ENCODE assay signal across 14 cellular contexts in the genomic region with DNA sequence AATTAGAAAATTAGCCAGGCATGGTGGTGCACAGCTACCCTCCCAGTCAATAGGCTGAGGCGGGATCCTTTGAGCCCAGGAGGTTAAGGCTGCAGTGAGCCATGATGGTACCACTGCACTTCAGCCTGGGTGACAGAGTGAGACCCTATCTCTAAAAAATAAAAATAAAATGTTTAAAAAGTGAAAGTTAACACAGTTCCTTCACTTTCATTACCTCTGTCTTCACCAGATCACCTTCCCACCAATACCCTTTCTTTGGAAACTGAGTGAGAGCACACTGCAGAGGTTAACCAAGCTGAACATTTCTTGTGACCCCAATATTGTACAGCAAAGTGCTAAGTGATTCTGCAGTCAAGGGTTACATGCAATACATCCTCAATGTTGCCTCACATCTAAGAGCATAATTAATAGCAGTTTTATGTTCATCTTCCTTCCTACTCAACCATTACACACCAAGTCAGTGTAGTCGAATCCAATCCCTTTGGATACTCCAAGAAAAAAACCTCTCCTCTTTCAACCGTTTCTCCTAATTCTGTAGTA. TPM values are rescaled to one million over a fixed set of nuclear protein-coding genes. Genes with fewer than 3 reads are reported as not detected.
DNase-seq lines count a peak whose midpoint lies in the region; ATAC-seq and TF ChIP-seq lines count a peak whose summit lies in the region.
"Had no signal": no experiment of that assay in that cellular context is flagged by ENCODE, and none has a peak within 500 bp of the region (broad histone marks: within the 10 kb centered on the region; RNA-seq: fewer than 3 reads in every experiment).

No MANE protein-coding gene starts in this region.

- H3K27me3 Mint-ChIP-seq in activated T-cell treated with anti-CD3 and anti-CD28 coated beads, Interleukin-2, amount 50 U/mL, for 4 hours (ENCODE audit: low read depth): peaks cover 28% of the 10 kb centered on the region
- H3K27me3 Mint-ChIP-seq in activated naive CD8-positive, alpha-beta T cell treated with anti-CD3 and anti-CD28 coated beads for 36 hours: peaks cover 35% of the 10 kb centered on the region
- peaks cover 12% of the 10 kb centered on the region for H3K27me3 Mint-ChIP-seq in memory B cell

- WGBS in suprapubic skin: 46% methylated on average over 3 of the region's 3 CpGs

- no peak for TF ChIP-seq POLR2A in suprapubic skin (IDR thresholded peaks at IDR 0.05)

- no peaks in the 10 kb centered on the region for H3K36me3 ChIP-seq in suprapubic skin
- H3K36me3 ChIP-seq: gastroesophageal sphincter had no signal

- TF ChIP-seq CTCF in suprapubic skin (IDR thresholded peaks at IDR 0.05): no peak

- peaks cover 22% of the 10 kb centered on the region for H3K4me1 ChIP-seq in suprapubic skin

- peak overlapping the region; percentile 84 for H3K27ac ChIP-seq in suprapubic skin

- H3K4me3 Mint-ChIP-seq in activated T-cell treated with anti-CD3 and anti-CD28 coated beads, Interleukin-2, amount 50 U/mL, for 4 hours: peak overlapping the region; percentile 42
- peak overlapping the region; percentile 57 for H3K4me3 Mint-ChIP-seq in activated naive CD8-positive, alpha-beta T cell treated with anti-CD3 and anti-CD28 coated beads for 36 hours
- peak overlapping the region; percentile 72 for H3K4me3 Mint-ChIP-seq in memory B cell

- no peaks in the 10 kb centered on the region for H3K9me3 ChIP-seq in suprapubic skin
- H3K9me3 ChIP-seq: gastroesophageal sphincter had no signal

- peaks cover 9% of the 10 kb centered on the region for H3K4me1 Mint-ChIP-seq in activated T-cell treated with anti-CD3 and anti-CD28 coated beads, Interleukin-2, amount 50 U/mL, for 4 hours (ENCODE audit: low read depth)
- H3K4me1 Mint-ChIP-seq in activated naive CD8-positive, alpha-beta T cell treated with anti-CD3 and anti-CD28 coated beads for 36 hours: peaks cover 10% of the 10 kb centered on the region
- peaks cover 14% of the 10 kb centered on the region for H3K4me1 Mint-ChIP-seq in memory B cell

- DNase-seq in activated T-cell treated with anti-CD3 and anti-CD28 coated beads, Interleukin-2, amount 50 U/mL, for 4 hours: no peak
- DNase-seq in activated T-cell treated with anti-CD3 and anti-CD28 coated beads for 4 hours (no peak), memory B cell (ENCODE audit: low spot score in 2 of 2) (no peak), suprapubic skin (ENCODE audit: low spot score in 2 of 2) (no peak), NCI-H2081 treated with DMSO at 0.1 percent for 48 hours (lab: John Stamatoyannopoulos, UW) (no peak), DMS53 (lab: John Stamatoyannopoulos, UW) (no peak)
- DNase-seq in activated naive CD8-positive, alpha-beta T cell treated with anti-CD3 and anti-CD28 coated beads for 36 hours: no peak
- DNase-seq: aorta; effector CD4-positive, alpha-beta T cell; NCI-H187; NCI-H82; SHP77 treated with DMSO at 0.1 percent for 48 hours had no signal

- no peaks in the 10 kb centered on the region for H3K36me3 Mint-ChIP-seq in activated T-cell treated with anti-CD3 and anti-CD28 coated beads, Interleukin-2, amount 50 U/mL, for 4 hours (ENCODE audit: insufficient read depth)
- H3K36me3 Mint-ChIP-seq in activated naive CD8-positive, alpha-beta T cell treated with anti-CD3 and anti-CD28 coated beads for 36 hours: no peaks in the 10 kb centered on the region
- H3K36me3 Mint-ChIP-seq in memory B cell: no peaks in the 10 kb centered on the region

- H3K4me3 ChIP-seq in suprapubic skin: peak overlapping the region; percentile 71

- no peak for TF ChIP-seq EP300 in suprapubic skin (IDR thresholded peaks at IDR 0.05)

- H3K9me3 Mint-ChIP-seq in activated T-cell treated with anti-CD3 and anti-CD28 coated beads, Interleukin-2, amount 50 U/mL, for 4 hours: no peaks in the 10 kb centered on the region
- no peaks in the 10 kb centered on the region for H3K9me3 Mint-ChIP-seq in activated naive CD8-positive, alpha-beta T cell treated with anti-CD3 and anti-CD28 coated beads for 36 hours
- H3K9me3 Mint-ChIP-seq in memory B cell: no peaks in the 10 kb centered on the region

- H3K27ac Mint-ChIP-seq in activated naive CD8-positive, alpha-beta T cell treated with anti-CD3 and anti-CD28 coated beads for 36 hours: no peak overlapping the region
- H3K27ac Mint-ChIP-seq in memory B cell: peak overlapping the region; percentile 49

- ATAC-seq in activated T-cell treated with anti-CD3 and anti-CD28 coated beads, Interleukin-2, amount 50 U/mL, for 4 hours: no peak
- ATAC-seq in memory B cell (ENCODE audit: low read depth) (no peak), GM19328 (IDR thresholded peaks at IDR 0.05; ENCODE audit: unreplicated experiment) (no peak)
- ATAC-seq: gastroesophageal sphincter had no signal

- H3K27me3 ChIP-seq in suprapubic skin: no peaks in the 10 kb centered on the region

RNA-seq across cellular contexts. Expression of gene L3MBTL4, which starts 1.7 kb away (rescaled TPM):
- under 1 TPM; 0.40 to 0.49 (median 0.42) TPM for total RNA-seq in activated T-cell treated with anti-CD3 and anti-CD28 coated beads, Interleukin-2, amount 50 U/mL, for 4 hours
- total RNA-seq in activated naive CD8-positive, alpha-beta T cell treated with anti-CD3 and anti-CD28 coated beads for 36 hours: under 1 TPM; 0.37 to 0.38 TPM
- total RNA-seq in suprapubic skin: 10 to 100 TPM; 11.9 to 29.9 (median 14.4) TPM

Comparison
In these comparisons a context has a peak if more than half of its experiments do, and no peak if none do; other contexts are left out.
1. RNA of gene L3MBTL4, which starts 1.7 kb away (total RNA-seq): 11.9 to 29.9 TPM in suprapubic skin; 0.40 to 0.49 TPM in activated T-cell treated with anti-CD3 and anti-CD28 coated beads, Interleukin-2, amount 50 U/mL, for 4 hours and 0.37 to 0.38 TPM in activated naive CD8-positive, alpha-beta T cell treated with anti-CD3 and anti-CD28 coated beads for 36 hours; every median in the first group is over 4 times any median in the second.
2. Peak in every context shown above with its lines, with median percentiles within 50 percentile points of each other: H3K4me3 Mint-ChIP-seq.